Comparison of ENCODE assay signal across 17 cellular contexts in the genomic region with DNA sequence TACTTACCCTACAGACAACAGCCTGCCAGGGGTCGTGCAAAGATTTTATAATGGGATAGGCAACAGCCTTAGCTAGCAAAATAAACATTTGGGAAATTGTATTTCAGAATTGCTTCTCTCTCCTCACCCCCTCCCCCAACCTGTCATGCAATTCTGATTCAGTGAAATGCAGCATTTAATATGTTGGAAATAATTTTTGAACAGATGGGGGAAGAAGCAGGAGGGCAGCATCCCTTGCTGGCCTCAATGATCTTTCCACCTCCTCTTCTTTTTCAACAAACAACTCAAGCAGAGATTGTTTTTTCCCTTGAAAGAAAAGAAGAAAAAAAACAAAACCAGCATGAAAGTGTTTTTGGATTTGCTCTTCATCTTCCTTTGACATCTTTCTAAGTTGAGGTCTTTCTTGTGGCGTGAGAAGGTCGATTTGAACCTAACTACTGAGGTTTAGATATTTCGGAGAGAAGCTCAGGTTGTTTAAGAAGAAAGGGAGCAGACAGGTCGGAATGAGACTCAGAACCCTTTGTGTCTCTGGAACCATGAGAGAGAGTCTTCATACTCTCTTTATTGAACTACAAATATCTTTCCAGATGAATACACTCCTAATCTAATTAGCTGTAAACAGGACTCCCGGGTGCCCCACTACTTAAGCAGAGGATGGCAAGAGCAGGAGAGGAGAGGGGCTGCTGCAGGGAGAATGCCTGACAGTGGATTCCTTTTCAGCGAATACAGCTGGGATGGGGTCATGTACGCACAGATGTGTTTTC.
DNase-seq lines count a peak whose midpoint lies in the region; ATAC-seq and TF ChIP-seq lines count a peak whose summit lies in the region.
"Had no signal": no experiment of that assay in that cellular context is flagged by ENCODE, and none has a peak within 500 bp of the region (broad histone marks: within the 10 kb centered on the region; RNA-seq: fewer than 3 reads in every experiment).

No MANE protein-coding gene starts in this region.

- ATAC-seq in activated CD8-positive, alpha-beta T cell treated with anti-CD3 and anti-CD28 coated beads, Interleukin-2, amount 10 ng/mL, durations not matched to agents 7 days and 5 days = no peak
- no peak for ATAC-seq in activated CD8-positive, alpha-beta memory T cell treated with anti-CD3 and anti-CD28 coated beads, Interleukin-2, amount 10 ng/mL, durations not matched to agents 7 days and 5 days
- ATAC-seq in HG02571 (IDR thresholded peaks at IDR 0.05; ENCODE audit: unreplicated experiment) = no peak
- ATAC-seq: PC-3 had no signal

- H3K27ac Mint-ChIP-seq in activated CD8-positive, alpha-beta T cell treated with anti-CD3 and anti-CD28 coated beads, Interleukin-2, amount 10 ng/mL, durations not matched to agents 7 days and 5 days = peak overlapping the region; percentile 58
- peak overlapping the region; percentile 4 for H3K27ac Mint-ChIP-seq in nephron progenitor cell
- no peak overlapping the region for H3K27ac Mint-ChIP-seq in activated CD8-positive, alpha-beta memory T cell treated with anti-CD3 and anti-CD28 coated beads, Interleukin-2, amount 10 ng/mL, durations not matched to agents 7 days and 5 days
- H3K27ac Mint-ChIP-seq: HFFc6 had no signal

- no peaks in the 10 kb centered on the region for H3K27me3 Mint-ChIP-seq in activated CD8-positive, alpha-beta T cell treated with anti-CD3 and anti-CD28 coated beads, Interleukin-2, amount 10 ng/mL, durations not matched to agents 7 days and 5 days (ENCODE audit: low read depth)
- peaks cover 6% of the 10 kb centered on the region for H3K27me3 Mint-ChIP-seq in nephron progenitor cell (ENCODE audit: low read depth, poor library complexity)
- no peaks in the 10 kb centered on the region for H3K27me3 Mint-ChIP-seq in activated CD8-positive, alpha-beta memory T cell treated with anti-CD3 and anti-CD28 coated beads, Interleukin-2, amount 10 ng/mL, durations not matched to agents 7 days and 5 days

- H3K4me1 Mint-ChIP-seq in activated CD8-positive, alpha-beta T cell treated with anti-CD3 and anti-CD28 coated beads, Interleukin-2, amount 10 ng/mL, durations not matched to agents 7 days and 5 days (ENCODE audit: low read depth) = peaks cover 53% of the 10 kb centered on the region
- H3K4me1 Mint-ChIP-seq in nephron progenitor cell = peaks cover 49% of the 10 kb centered on the region
- H3K4me1 Mint-ChIP-seq in activated CD8-positive, alpha-beta memory T cell treated with anti-CD3 and anti-CD28 coated beads, Interleukin-2, amount 10 ng/mL, durations not matched to agents 7 days and 5 days = peaks cover 40% of the 10 kb centered on the region

- peaks cover 2% of the 10 kb centered on the region for H3K36me3 Mint-ChIP-seq in activated CD8-positive, alpha-beta T cell treated with anti-CD3 and anti-CD28 coated beads, Interleukin-2, amount 10 ng/mL, durations not matched to agents 7 days and 5 days (ENCODE audit: low read depth)
- no peaks in the 10 kb centered on the region for H3K36me3 Mint-ChIP-seq in nephron progenitor cell (ENCODE audit: low read depth)
- H3K36me3 Mint-ChIP-seq in activated CD8-positive, alpha-beta memory T cell treated with anti-CD3 and anti-CD28 coated beads, Interleukin-2, amount 10 ng/mL, durations not matched to agents 7 days and 5 days = peaks cover 15% of the 10 kb centered on the region

- H3K9me3 Mint-ChIP-seq in activated CD8-positive, alpha-beta T cell treated with anti-CD3 and anti-CD28 coated beads, Interleukin-2, amount 10 ng/mL, durations not matched to agents 7 days and 5 days (ENCODE audit: insufficient read depth) = no peaks in the 10 kb centered on the region
- no peaks in the 10 kb centered on the region for H3K9me3 Mint-ChIP-seq in nephron progenitor cell
- H3K9me3 Mint-ChIP-seq in activated CD8-positive, alpha-beta memory T cell treated with anti-CD3 and anti-CD28 coated beads, Interleukin-2, amount 10 ng/mL, durations not matched to agents 7 days and 5 days (ENCODE audit: low read depth) = no peaks in the 10 kb centered on the region
- H3K9me3 Mint-ChIP-seq: HFFc6, nephron had no signal

- H3K4me3 Mint-ChIP-seq in activated CD8-positive, alpha-beta T cell treated with anti-CD3 and anti-CD28 coated beads, Interleukin-2, amount 10 ng/mL, durations not matched to agents 7 days and 5 days = no peak overlapping the region
- no peak overlapping the region for H3K4me3 Mint-ChIP-seq in nephron progenitor cell
- no peak overlapping the region for H3K4me3 Mint-ChIP-seq in activated CD8-positive, alpha-beta memory T cell treated with anti-CD3 and anti-CD28 coated beads, Interleukin-2, amount 10 ng/mL, durations not matched to agents 7 days and 5 days
- H3K4me3 Mint-ChIP-seq: HFFc6, nephron had no signal

- CTCF ChIA-PET in activated CD8-positive, alpha-beta T cell treated with anti-CD3 and anti-CD28 coated beads, Interleukin-2, amount 10 ng/mL, durations not matched to agents 7 days and 5 days (lab: Charles Lee) = interaction anchor here (0.6 to 1.1 kb wide), 3 partner anchors 28 to 175 kb away, joined by 3 read pairs; no protein-coding TSS in a partner anchor
- CTCF ChIA-PET in activated CD8-positive, alpha-beta memory T cell treated with anti-CD3 and anti-CD28 coated beads, Interleukin-2, amount 10 ng/mL, durations not matched to agents 7 days and 5 days (lab: Charles Lee) = no interaction called here

- POLR2A ChIA-PET in activated CD8-positive, alpha-beta T cell treated with anti-CD3 and anti-CD28 coated beads, Interleukin-2, amount 10 ng/mL, durations not matched to agents 7 days and 5 days (lab: Charles Lee) = no interaction called here

- DNase-seq in NCI-H1092 treated with DMSO at 0.1 percent for 48 hours (lab: John Stamatoyannopoulos, UW) (peak; percentile 51), NCI-H1092 (lab: John Stamatoyannopoulos, UW) (no peak), NCI-H1694 (lab: John Stamatoyannopoulos, UW) (peak; percentile 61), nephron progenitor cell (no peak), mesenteric fat pad (ENCODE audit: low spot score) (no peak)
- no peak for DNase-seq in activated CD8-positive, alpha-beta T cell treated with anti-CD3 and anti-CD28 coated beads, Interleukin-2, amount 10 ng/mL, durations not matched to agents 7 days and 5 days
- DNase-seq in activated CD8-positive, alpha-beta memory T cell treated with anti-CD3 and anti-CD28 coated beads, Interleukin-2, amount 10 ng/mL, durations not matched to agents 7 days and 5 days = no peak
- DNase-seq: activated CD4-positive, CD25-positive, alpha-beta regulatory T cell treated with anti-CD3 and anti-CD28 coated beads, Interleukin-2, amount 50 U/mL, for 72 hours; activated effector memory CD4-positive, alpha-beta T cell treated with anti-CD3 and anti-CD28 coated beads, Interleukin-2, amount 50 U/mL, for 16 hours; aorta; HFFc6; mammary epithelial cell; NCI-H510A; PC-3; stimulated activated CD4-positive, alpha-beta T cell treated with anti-CD3 and anti-CD28 coated beads, Interleukin-12 subunit alpha, Interleukin-12 subunit beta, amount 100 ng/mL, for 4 hours had no signal

- TF ChIP-seq CTCF in nephron progenitor cell (IDR thresholded peaks at IDR 0.05) = no peak

Comparison
In these comparisons a context has a peak if more than half of its experiments do, and no peak if none do; other contexts are left out.
1. DNase-seq: peak in NCI-H1092 treated with DMSO at 0.1 percent for 48 hours (single experiment) and NCI-H1694 (single experiment); none in NCI-H1092 (single experiment), activated CD8-positive, alpha-beta T cell treated with anti-CD3 and anti-CD28 coated beads, Interleukin-2, amount 10 ng/mL, durations not matched to agents 7 days and 5 days (single experiment), nephron progenitor cell (single experiment), mesenteric fat pad (single experiment) and activated CD8-positive, alpha-beta memory T cell treated with anti-CD3 and anti-CD28 coated beads, Interleukin-2, amount 10 ng/mL, durations not matched to agents 7 days and 5 days (single experiment).